ENCODE assay signal across 30 cellular contexts in genomic region chr5:6252581-6252980, GRCh38.
"Had no signal": no experiment of that assay in that cellular context is flagged by ENCODE, and none has a peak within 500 bp of the region (broad histone marks: within the 10 kb centered on the region; RNA-seq: fewer than 3 reads in every experiment).

No MANE protein-coding gene starts in this region.

- H3K9me3 ChIP-seq: neutrophil, ovary, psoas muscle, right lobe of liver, suprapubic skin, testis, tibial artery, transverse colon, upper lobe of right lung, uterus had no signal

- H3K9ac ChIP-seq: neural progenitor cell, parathyroid adenoma had no signal

- H3K4me2 ChIP-seq: smooth muscle cell had no signal

- H2AFZ ChIP-seq: neural progenitor cell, parathyroid adenoma had no signal

- H3K36me3 ChIP-seq: neural progenitor cell, neutrophil, ovary, right lobe of liver, spleen, suprapubic skin, tibial artery, transverse colon, upper lobe of right lung, uterus had no signal

- H3K27ac ChIP-seq: neural progenitor cell, neutrophil, ovary, parathyroid adenoma, psoas muscle, right lobe of liver, skin epidermis, spleen, suprapubic skin, testis, tibial artery, transverse colon, upper lobe of right lung, uterus had no signal

- ATAC-seq: naive thymus-derived CD4-positive, alpha-beta T cell; natural killer cell; psoas muscle; right cardiac atrium; right lobe of liver; stimulated activated memory B cell treated with anti-CD40 and anti-IgM and Interleukin-4, amounts not matched to agents 10 μg/mL and 1 μg/mL and 100 μg/mL, for 72 hours; stimulated activated naive CD8-positive, alpha-beta T cell treated with anti-CD3 and anti-CD28 coated beads, Interleukin-15, amount 100 ng/mL, for 72 hours; stimulated activated naive CD8-positive, alpha-beta T cell treated with anti-CD3 and anti-CD28 coated beads, Interleukin-15, Interleukin-2, amounts not matched to agents 100 U/mL and 50 U/mL, for 24 hours; upper lobe of right lung had no signal

- H3K4me3 ChIP-seq: neural progenitor cell, ovary, psoas muscle, right lobe of liver, skin epidermis, smooth muscle cell, spleen, suprapubic skin, testis, tibial artery, transverse colon, upper lobe of right lung, uterus had no signal

- DNase-seq: naive thymus-derived CD4-positive, alpha-beta T cell; natural killer cell; nucleus accumbens; ovary; posterior cingulate gyrus; psoas muscle; right cardiac atrium; right lobe of liver; spleen; stimulated activated CD4-positive, alpha-beta T cell treated with anti-CD3 and anti-CD28 coated beads, Interleukin-15, amount 100 ng/mL, for 24 hours; stimulated activated CD4-positive, alpha-beta T cell treated with anti-CD3 and anti-CD28 coated beads, Interleukin-2, amount 100 ng/mL, for 24 hours; stimulated activated CD4-positive, alpha-beta T cell treated with anti-CD3 and anti-CD28 coated beads, Interleukin-2, amount 100 ng/mL, for 48 hours; stimulated activated CD4-positive, alpha-beta T cell treated with anti-CD3 and anti-CD28 coated beads, Interleukin-4, amount 100 ng/mL, for 24 hours; stimulated activated CD8-positive, alpha-beta memory T cell treated with anti-CD3 and anti-CD28 coated beads, Interleukin-4, amount 100 ng/mL, for 48 hours; stimulated activated naive CD4-positive, alpha-beta T cell; stimulated activated naive CD8-positive, alpha-beta T cell treated with anti-CD3 and anti-CD28 coated beads, Interleukin-15, amount 100 ng/mL, for 72 hours; stimulated activated naive CD8-positive, alpha-beta T cell treated with anti-CD3 and anti-CD28 coated beads, Interleukin-15, Interleukin-2, amounts not matched to agents 100 U/mL and 50 U/mL, for 24 hours; substantia nigra; testis; tibial artery; transverse colon; upper lobe of right lung; uterus had no signal

- H3K4me1 ChIP-seq: parathyroid adenoma, psoas muscle, right lobe of liver, spleen, suprapubic skin, testis, tibial artery, transverse colon, upper lobe of right lung, uterus had no signal

- H3K27me3 ChIP-seq: neural progenitor cell, neutrophil, ovary, right lobe of liver, spleen, suprapubic skin, testis, tibial artery, transverse colon, upper lobe of right lung, uterus had no signal

- H3K79me2 ChIP-seq: parathyroid adenoma had no signal
